In genomic region chr9:69207503-69207902, GRCh38 we compare ENCODE assay signal across 18 cellular contexts. TPM values are rescaled to one million over a fixed set of nuclear protein-coding genes. Genes with fewer than 3 reads are reported as not detected.
DNase-seq lines count a peak whose midpoint lies in the region; TF ChIP-seq lines count a peak whose summit lies in the region.
"Had no signal": no experiment of that assay in that cellular context is flagged by ENCODE, and none has a peak within 500 bp of the region (broad histone marks: within the 10 kb centered on the region; RNA-seq: fewer than 3 reads in every experiment).

No MANE protein-coding gene starts in this region.

- H3K4me1 ChIP-seq in thyroid gland = peaks cover 42 to 47% of the 10 kb centered on the region in 2 donors
- H3K4me1 ChIP-seq: spleen had no signal

- H3K36me3 ChIP-seq in brain microvascular endothelial cell (replicated peaks) (no peaks in the 10 kb centered on the region), thyroid gland (no peaks in the 10 kb centered on the region)
- H3K36me3 ChIP-seq: esophagus muscularis mucosa, spleen, tibial artery had no signal

- peak; percentile 11 for TF ChIP-seq CTCF in brain microvascular endothelial cell (IDR thresholded peaks at IDR 0.05; ENCODE audit: low read depth, low read length, missing control alignments)
- TF ChIP-seq CTCF in thyroid gland (IDR thresholded peaks at IDR 0.05) = no peak

- intact Hi-C loops in thyroid gland (cut with DNase I) = no loop called here

- H3K27me3 ChIP-seq in brain microvascular endothelial cell (replicated peaks) = no peaks in the 10 kb centered on the region
- H3K27me3 ChIP-seq in thyroid gland = no peaks in the 10 kb centered on the region
- H3K27me3 ChIP-seq: esophagus muscularis mucosa, spleen, tibial artery had no signal

- H3K27ac ChIP-seq in brain microvascular endothelial cell = no peak overlapping the region
- peak overlapping the region in 2 of 3 donors; percentile 35 to 73 for H3K27ac ChIP-seq in thyroid gland
- H3K27ac ChIP-seq: 22Rv1, spleen, tibial artery had no signal

- in situ Hi-C loops in brain microvascular endothelial cell (cut with HindIII; ENCODE audit: low pct_ligation_motif_present, low sequenced_read_pairs) = no loop called here

- H3K4me3 ChIP-seq in brain microvascular endothelial cell (ENCODE audit: low read depth, low read length) (no peak overlapping the region), thyroid gland (replicated peaks in 1 of 3) (no peak overlapping the region)
- H3K4me3 ChIP-seq: esophagus muscularis mucosa, spleen, tibial artery had no signal

- WGBS in thyroid gland, 2 donors = 46 to 64% methylated on average over 6 of the region's 6 CpGs

- DNase-seq in DMS53 (lab: John Stamatoyannopoulos, UW) (peak; percentile 1), DMS53 treated with DMSO at 0.1 percent for 48 hours (lab: John Stamatoyannopoulos, UW; ENCODE audit: unreplicated experiment) (no peak), brain microvascular endothelial cell (no peak), iPS-NIHi11 (ENCODE audit: low spot score) (peak; percentile 31), thyroid gland (peak; percentile 49 to 51), medulla oblongata (ENCODE audit: extremely low spot score) (no peak), UCSD-AML1 (lab: John Stamatoyannopoulos, UW; ENCODE audit: unreplicated experiment) (no peak), NCI-H1436 treated with DMSO at 0.1 percent for 48 hours (lab: John Stamatoyannopoulos, UW) (no peak)
- DNase-seq: activated CD4-positive, alpha-beta T cell treated with anti-CD3 and anti-CD28 coated beads for 4 hours; activated naive CD4-positive, alpha-beta T cell treated with anti-CD3 and anti-CD28 coated beads for 36 hours; DMS153; left colon; NCI-H1105 treated with DMSO at 0.1 percent for 48 hours; NK-92 treated with Interleukin-12 subunit alpha and Interleukin-12 subunit beta, amount 100 ng/mL, for 24 hours; spleen; tibial artery had no signal

- no peak for TF ChIP-seq POLR2A in thyroid gland (IDR thresholded peaks at IDR 0.05)

- H3K9me3 ChIP-seq in thyroid gland = no peaks in the 10 kb centered on the region
- H3K9me3 ChIP-seq: esophagus muscularis mucosa, spleen, tibial artery had no signal

RNA-seq across cellular contexts. Expression of gene TJP2, which starts 33.4 kb away (rescaled TPM):
- total RNA-seq in thyroid gland = 100 to 1,000 TPM; 200 to 266 (median 232) TPM

Comparison
In these comparisons a context has a peak if more than half of its experiments do, and no peak if none do; other contexts are left out.
1. DNase-seq: peak in DMS53 (single experiment), iPS-NIHi11 (single experiment) and thyroid gland (2 of 2); none in DMS53 treated with DMSO at 0.1 percent for 48 hours (single experiment), brain microvascular endothelial cell (single experiment), medulla oblongata (single experiment), UCSD-AML1 (single experiment) and NCI-H1436 treated with DMSO at 0.1 percent for 48 hours (single experiment).